In genomic region chr2:138559648-138560047, GRCh38 we compare ENCODE assay signal across 21 cellular contexts.
"Had no signal": no experiment of that assay in that cellular context is flagged by ENCODE, and none has a peak within 500 bp of the region (broad histone marks: within the 10 kb centered on the region; RNA-seq: fewer than 3 reads in every experiment).

No MANE protein-coding gene starts in this region.

- H3K27me3 ChIP-seq: dorsolateral prefrontal cortex, sigmoid colon, testis, tibial artery had no signal

- H3K9me3 ChIP-seq: prostate gland, sigmoid colon, testis, tibial artery had no signal

- H3K27ac ChIP-seq: dorsolateral prefrontal cortex, prostate gland, sigmoid colon, testis, tibial artery had no signal

- H3K4me3 ChIP-seq: dorsolateral prefrontal cortex, prostate gland, sigmoid colon, testis, tibial artery had no signal

- H3K4me1 ChIP-seq: prostate gland, sigmoid colon, testis, tibial artery had no signal

- DNase-seq: cortex of kidney; dorsolateral prefrontal cortex; effector CD4-positive, alpha-beta T cell; hypothalamus; immature natural killer cell; islet precursor cell; kidney glomerular epithelial cell; left colon; mesendoderm; naive thymus-derived CD8-positive, alpha-beta T cell; nephron progenitor cell; nucleus accumbens; right cardiac atrium; sigmoid colon; stimulated activated CD4-positive, alpha-beta T cell treated with anti-CD3 and anti-CD28 coated beads, Interleukin-2, amount 100 ng/mL, for 24 hours; stimulated activated CD4-positive, alpha-beta T cell treated with anti-CD3 and anti-CD28 coated beads, Interleukin-4, amount 100 ng/mL, for 24 hours; stimulated activated naive CD8-positive, alpha-beta T cell treated with anti-CD3 and anti-CD28 coated beads, Interleukin-15, Interleukin-2, amounts not matched to agents 100 U/mL and 50 U/mL, for 24 hours; substantia nigra; testis; tibial artery had no signal

- H3K36me3 ChIP-seq: prostate gland had no signal
